8 cellular contexts compared by ENCODE assay signal in the genomic region with DNA sequence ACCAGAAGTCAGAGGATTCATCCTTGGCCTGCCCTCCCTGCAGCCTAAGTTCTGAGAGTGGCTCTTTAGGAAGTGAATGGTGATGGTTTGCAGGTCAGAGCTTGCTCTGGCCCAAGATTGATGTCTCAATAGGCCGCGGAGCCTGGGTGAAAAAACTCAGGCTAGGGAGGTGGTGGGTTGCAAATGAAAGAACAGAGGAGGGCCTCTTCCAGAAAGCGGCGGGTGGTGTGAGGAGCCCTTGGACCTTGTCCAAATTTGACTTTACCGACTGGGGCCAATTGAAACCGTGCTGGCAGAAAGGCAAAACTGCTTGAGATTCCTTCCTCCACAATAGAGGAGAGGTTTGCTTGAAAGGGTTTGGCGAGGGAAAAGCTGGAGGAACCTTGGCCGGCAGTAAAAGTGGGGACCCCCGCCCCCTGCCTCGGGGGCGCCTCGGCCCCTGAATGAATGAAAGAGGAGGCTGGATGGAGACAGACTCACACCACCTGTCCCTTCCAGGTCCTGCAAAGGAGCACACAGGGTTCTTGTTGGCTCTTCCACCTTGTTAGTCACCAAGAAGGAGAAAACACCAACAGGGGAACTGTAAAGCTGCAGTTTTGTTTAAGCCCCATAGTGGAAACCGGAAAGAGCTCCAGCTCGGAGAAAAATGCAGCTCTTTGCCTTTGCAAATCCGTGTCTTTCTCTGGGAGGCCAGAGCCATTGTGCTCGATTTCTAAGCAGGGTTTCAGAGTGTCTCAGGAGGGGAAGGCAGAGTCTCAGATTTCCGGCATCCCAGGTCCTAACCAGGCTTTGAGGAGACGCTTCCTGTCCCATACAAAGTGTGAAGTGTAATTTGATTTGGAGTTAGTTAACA.
DNase-seq lines count a peak whose midpoint lies in the region; ATAC-seq and TF ChIP-seq lines count a peak whose summit lies in the region.

No MANE protein-coding gene starts in this region.

- H3K27ac ChIP-seq in subcutaneous abdominal adipose tissue (ENCODE audit: low read depth, low read length) = peak overlapping the region; percentile 23

- peak overlapping the region; percentile 67 for H3K4me3 Mint-ChIP-seq in activated naive CD4-positive, alpha-beta T cell treated with anti-CD3 and anti-CD28 coated beads for 36 hours

- CTCF ChIA-PET in activated naive CD4-positive, alpha-beta T cell treated with anti-CD3 and anti-CD28 coated beads for 36 hours (lab: Charles Lee) = interaction anchor here (0.6 to 2.2 kb wide), 15 partner anchors 10 to 147 kb away, joined by 3 to 12 read pairs (median 4); no protein-coding TSS in a partner anchor

- intact Hi-C loops in activated naive CD4-positive, alpha-beta T cell treated with anti-CD3 and anti-CD28 coated beads for 36 hours (cut with micrococcal nuclease) = loop anchor here (1.0 kb wide), 5 partner anchors 12 to 147 kb away; no protein-coding TSS in a partner anchor

- H3K4me1 Mint-ChIP-seq in activated naive CD4-positive, alpha-beta T cell treated with anti-CD3 and anti-CD28 coated beads for 36 hours (ENCODE audit: low read depth) = peaks cover 97% of the 10 kb centered on the region

- H3K4me1 ChIP-seq in subcutaneous abdominal adipose tissue (ENCODE audit: control insufficient read depth in 5 of 5, insufficient read depth in 5 of 5, low read length in 5 of 5) = peaks cover 12 to 70% (median 56%) of the 10 kb centered on the region in 5 donors

- ATAC-seq in HG02970 (IDR thresholded peaks at IDR 0.05; ENCODE audit: low FRiP score, unreplicated experiment) = no peak

- peaks cover 0 to 8% (median 4%) of the 10 kb centered on the region in 5 donors for H3K36me3 ChIP-seq in subcutaneous abdominal adipose tissue (ENCODE audit: control insufficient read depth in 5 of 5, insufficient read depth in 5 of 5, low read length in 5 of 5)

- H3K4me3 ChIP-seq in cardiac fibroblast (replicated peaks in 1 of 2; ENCODE audit: low read depth in 2 of 2, low read length in 2 of 2) = no peak overlapping the region
- H3K4me3 ChIP-seq in subcutaneous abdominal adipose tissue (ENCODE audit: low read depth in 1 of 5, low read length in 5 of 5) = peak overlapping the region in 1 of 5 donors; percentile 17

- H3K27me3 ChIP-seq in subcutaneous abdominal adipose tissue (ENCODE audit: control insufficient read depth in 5 of 5, insufficient read depth in 4 of 5, low read length in 5 of 5) = no peaks in the 10 kb centered on the region

- H3K9me3 ChIP-seq in subcutaneous abdominal adipose tissue (ENCODE audit: control insufficient read depth in 5 of 5, low read length in 5 of 5) = no peaks in the 10 kb centered on the region

- no peak for TF ChIP-seq CTCF in cardiac fibroblast (IDR thresholded peaks at IDR 0.05; ENCODE audit: low read depth, low read length)

- H3K36me3 Mint-ChIP-seq in activated naive CD4-positive, alpha-beta T cell treated with anti-CD3 and anti-CD28 coated beads for 36 hours (ENCODE audit: low read depth) = peaks cover 39% of the 10 kb centered on the region

- no peak overlapping the region for H3K9ac ChIP-seq in subcutaneous abdominal adipose tissue (ENCODE audit: low read length in 5 of 5)

- H3K27ac Mint-ChIP-seq in activated naive CD4-positive, alpha-beta T cell treated with anti-CD3 and anti-CD28 coated beads for 36 hours = peak overlapping the region; percentile 98

- H3K9me3 Mint-ChIP-seq in activated naive CD4-positive, alpha-beta T cell treated with anti-CD3 and anti-CD28 coated beads for 36 hours = no peaks in the 10 kb centered on the region

- peak; percentile 78 for DNase-seq in activated naive CD4-positive, alpha-beta T cell treated with anti-CD3 and anti-CD28 coated beads for 36 hours
- DNase-seq in activated naive CD4-positive, alpha-beta T cell treated with anti-CD3 and anti-CD28 coated beads, Interleukin-2, amount 50 U/mL, for 16 hours = no peak
- DNase-seq in NOMO-1 (lab: John Stamatoyannopoulos, UW; ENCODE audit: unreplicated experiment in 2 of 2) = peak; percentile 51 to 77
- DNase-seq in cardiac fibroblast (ENCODE audit: low read depth in 2 of 2) = peak; percentile 68 to 96
- DNase-seq in kidney tubule cell (ENCODE audit: low spot score) = peak; percentile 41
- DNase-seq in GM19240 (ENCODE audit: insufficient read length, low spot score) = no peak

- no peaks in the 10 kb centered on the region for H3K27me3 Mint-ChIP-seq in activated naive CD4-positive, alpha-beta T cell treated with anti-CD3 and anti-CD28 coated beads for 36 hours (ENCODE audit: low read depth)

Comparison
In these comparisons a context has a peak if more than half of its experiments do, and no peak if none do; other contexts are left out.
1. DNase-seq: peak in activated naive CD4-positive, alpha-beta T cell treated with anti-CD3 and anti-CD28 coated beads for 36 hours (single experiment), NOMO-1 (2 of 2), cardiac fibroblast (2 of 2) and kidney tubule cell (single experiment); none in activated naive CD4-positive, alpha-beta T cell treated with anti-CD3 and anti-CD28 coated beads, Interleukin-2, amount 50 U/mL, for 16 hours (single experiment) and GM19240 (single experiment).